ENCODE assay signal across 8 cellular contexts in the genomic region with DNA sequence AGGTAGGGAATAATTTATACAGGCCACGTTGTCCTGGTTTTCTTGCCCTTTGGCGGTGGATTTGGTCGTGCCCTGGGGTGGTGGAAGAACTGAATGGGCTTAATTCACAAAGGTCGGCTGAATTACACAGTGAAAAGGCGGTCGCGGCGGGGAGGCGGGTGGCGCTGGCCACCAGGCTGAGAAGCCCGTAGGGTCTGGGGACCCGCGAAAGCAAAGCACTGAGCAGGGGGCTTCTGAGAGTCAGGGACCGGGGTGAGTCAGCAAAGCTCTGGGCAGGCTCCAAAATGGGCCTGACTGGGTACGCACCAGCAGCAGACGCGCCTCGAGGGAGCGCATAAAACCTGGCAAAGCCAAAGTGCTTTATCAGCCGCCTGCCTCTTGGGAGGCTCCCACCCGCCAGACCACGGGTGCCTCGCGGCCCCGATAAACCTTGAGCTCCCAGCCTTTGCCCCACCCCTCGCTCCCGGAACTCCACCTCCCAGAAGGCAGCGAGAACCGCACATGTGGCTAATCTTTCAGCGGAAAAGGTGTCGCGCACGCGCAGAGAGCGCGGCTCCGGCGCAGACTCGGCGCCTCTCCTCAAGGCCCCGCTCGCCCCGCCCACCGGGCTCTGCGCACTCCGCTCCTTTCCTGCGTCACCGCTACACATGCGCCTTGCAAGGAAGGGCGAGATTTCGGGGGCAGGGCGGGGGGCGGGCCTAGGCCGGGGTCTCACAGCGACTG.
DNase-seq lines count a peak whose midpoint lies in the region; ATAC-seq and TF ChIP-seq lines count a peak whose summit lies in the region.

No MANE protein-coding gene starts in this region.

- H3K9me3 Mint-ChIP-seq in activated T-cell treated with anti-CD3 and anti-CD28 coated beads, Interleukin-2, amount 50 U/mL, for 24 hours, result no peaks in the 10 kb centered on the region

- H3K27me3 Mint-ChIP-seq in activated T-cell treated with anti-CD3 and anti-CD28 coated beads, Interleukin-2, amount 50 U/mL, for 24 hours, result no peaks in the 10 kb centered on the region

- peak; percentile 80 for TF ChIP-seq POLR2A in erythroblast (IDR thresholded peaks at IDR 0.05; ENCODE audit: low read length)

- peak overlapping the region; percentile 98 to 99 for H3K4me3 ChIP-seq in mucosa of rectum (ENCODE audit: low read length in 2 of 2)

- H3K27ac ChIP-seq in mucosa of rectum (ENCODE audit: low read depth in 2 of 2, low read length in 2 of 2), result peak overlapping the region; percentile 61 to 80

- no peaks in the 10 kb centered on the region for H3K27me3 ChIP-seq in mucosa of rectum (ENCODE audit: control insufficient read depth in 2 of 2, insufficient read depth in 2 of 2, low read length in 2 of 2)

- peaks cover 33% of the 10 kb centered on the region for H3K4me1 Mint-ChIP-seq in activated T-cell treated with anti-CD3 and anti-CD28 coated beads, Interleukin-2, amount 50 U/mL, for 24 hours (ENCODE audit: low read depth)

- TF ChIP-seq EP300 in Ishikawa (IDR thresholded peaks at IDR 0.05; ENCODE audit: borderline replicate concordance), result no peak

- H3K27ac Mint-ChIP-seq in activated T-cell treated with anti-CD3 and anti-CD28 coated beads, Interleukin-2, amount 50 U/mL, for 24 hours, result peak overlapping the region; percentile 98

- H3K9me3 ChIP-seq in mucosa of rectum (ENCODE audit: control insufficient read depth in 2 of 2, low read length in 2 of 2), result no peaks in the 10 kb centered on the region

- H3K9ac ChIP-seq in mucosa of rectum (ENCODE audit: low read depth in 1 of 2, low read length in 2 of 2), result peak overlapping the region; percentile 91 to 96

- peaks cover 16 to 18% of the 10 kb centered on the region in 2 donors for H3K4me1 ChIP-seq in mucosa of rectum (ENCODE audit: control insufficient read depth in 2 of 2, insufficient read depth in 2 of 2, low read length in 2 of 2)

- ATAC-seq in GM21619 (IDR thresholded peaks at IDR 0.05; ENCODE audit: unreplicated experiment), result peak; percentile 91

- peaks cover 93% of the 10 kb centered on the region for H3K36me3 Mint-ChIP-seq in activated T-cell treated with anti-CD3 and anti-CD28 coated beads, Interleukin-2, amount 50 U/mL, for 24 hours (ENCODE audit: low read depth)

- H3K4me3 Mint-ChIP-seq in activated T-cell treated with anti-CD3 and anti-CD28 coated beads, Interleukin-2, amount 50 U/mL, for 24 hours, result peak overlapping the region; percentile 95

- DNase-seq in DMS153 (lab: John Stamatoyannopoulos, UW) (peak; percentile 98), OCI-M2 (lab: John Stamatoyannopoulos, UW; ENCODE audit: unreplicated experiment) (peak; percentile 86), erythroblast (lab: John Stamatoyannopoulos, UW) (peak; percentile 100)
- DNase-seq in activated T-cell treated with anti-CD3 and anti-CD28 coated beads, Interleukin-2, amount 50 U/mL, for 24 hours, result peak; percentile 99
- peak; percentile 98 to 99 for DNase-seq in stimulated activated CD8-positive, alpha-beta memory T cell treated with anti-CD3 and anti-CD28 coated beads, Interleukin-4, amount 100 ng/mL, for 4 hours (ENCODE audit: low read depth in 2 of 2, low spot score in 1 of 2)

- no peak for TF ChIP-seq RAD21 in Ishikawa (IDR thresholded peaks at IDR 0.05; ENCODE audit: low read depth)

- peaks cover 50 to 54% of the 10 kb centered on the region in 2 donors for H3K36me3 ChIP-seq in mucosa of rectum (ENCODE audit: control insufficient read depth in 2 of 2, insufficient read depth in 2 of 2, low read length in 2 of 2)

TF ChIP-seq in Ishikawa, 13 proteins besides CTCF, POLR2A, EP300 and RAD21:
- peak; percentile 12; the same call in 1 of the 2 replicates for TF ChIP-seq TEAD4 (IDR thresholded peaks at IDR 0.05)
- no peak for TF ChIP-seq CEBPB (IDR thresholded peaks at IDR 0.05)
- TF ChIP-seq TCF12 (IDR thresholded peaks at IDR 0.05; ENCODE audit: low read depth), result peak; percentile 70
- TF ChIP-seq, protein P1, sequence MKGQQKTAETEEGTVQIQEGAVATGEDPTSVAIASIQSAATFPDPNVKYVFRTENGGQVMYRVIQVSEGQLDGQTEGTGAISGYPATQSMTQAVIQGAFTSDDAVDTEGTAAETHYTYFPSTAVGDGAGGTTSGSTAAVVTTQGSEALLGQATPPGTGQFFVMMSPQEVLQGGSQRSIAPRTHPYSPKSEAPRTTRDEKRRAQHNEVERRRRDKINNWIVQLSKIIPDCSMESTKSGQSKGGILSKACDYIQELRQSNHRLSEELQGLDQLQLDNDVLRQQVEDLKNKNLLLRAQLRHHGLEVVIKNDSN (IDR thresholded peaks at IDR 0.05), result peak; percentile 89
- no peak for TF ChIP-seq YY1 (IDR thresholded peaks at IDR 0.05; ENCODE audit: low read depth)
- TF ChIP-seq CREB1 (IDR thresholded peaks at IDR 0.05; ENCODE audit: low read depth), result no peak
- no peak for TF ChIP-seq NFIC (IDR thresholded peaks at IDR 0.05)
- TF ChIP-seq FOXM1 (IDR thresholded peaks at IDR 0.05; ENCODE audit: borderline replicate concordance, low read depth), result no peak
- TF ChIP-seq REST (IDR thresholded peaks at IDR 0.05; ENCODE audit: low read depth), result no peak
- no peak for TF ChIP-seq TAF1 (IDR thresholded peaks at IDR 0.05; ENCODE audit: low read depth)
- TF ChIP-seq EGR1 (IDR thresholded peaks at IDR 0.05), result no peak
- TF ChIP-seq, protein P2, sequence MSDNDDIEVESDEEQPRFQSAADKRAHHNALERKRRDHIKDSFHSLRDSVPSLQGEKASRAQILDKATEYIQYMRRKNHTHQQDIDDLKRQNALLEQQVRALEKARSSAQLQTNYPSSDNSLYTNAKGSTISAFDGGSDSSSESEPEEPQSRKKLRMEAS (IDR thresholded peaks at IDR 0.05), result peak; percentile 96
- TF ChIP-seq ZBTB7A (IDR thresholded peaks at IDR 0.05; ENCODE audit: low read depth), result peak; percentile 33; the same call in 1 of the 2 replicates

Comparison
In these comparisons a context has a peak if more than half of its experiments do, and no peak if none do; other contexts are left out.
1. Peak in every context shown above with its lines: DNase-seq, ATAC-seq, H3K4me3 ChIP-seq and H3K27ac ChIP-seq.